ENCODE assay signal across 13 cellular contexts in genomic region chr12:11892065-11892391, GRCh38.
DNase-seq lines count a peak whose midpoint lies in the region; FAIRE-seq and TF ChIP-seq lines count a peak whose summit lies in the region.
"Had no signal": no experiment of that assay in that cellular context is flagged by ENCODE, and none has a peak within 500 bp of the region (broad histone marks: within the 10 kb centered on the region; RNA-seq: fewer than 3 reads in every experiment).

No MANE protein-coding gene starts in this region.

- H3K9me3 ChIP-seq in BE2C (no peaks in the 10 kb centered on the region), neural progenitor cell (ENCODE audit: low read depth) (no peaks in the 10 kb centered on the region), kidney (ENCODE audit: control insufficient read depth in 1 of 2, low read length in 2 of 2) (no peaks in the 10 kb centered on the region), vagina (no peaks in the 10 kb centered on the region)
- H3K9me3 ChIP-seq in CD4-positive, alpha-beta memory T cell (ENCODE audit: control insufficient read depth in 1 of 2, low read length in 2 of 2), result no peaks in the 10 kb centered on the region

- H3F3A ChIP-seq in neural progenitor cell (ENCODE audit: low read depth), result peaks cover 18% of the 10 kb centered on the region

- H3K79me2 ChIP-seq in neural progenitor cell (ENCODE audit: low read depth), result no peaks in the 10 kb centered on the region

- peaks cover 2% of the 10 kb centered on the region for H3K9me3 Mint-ChIP-seq in neural progenitor cell
- H3K9me3 Mint-ChIP-seq in CD4-positive, alpha-beta memory T cell, result peaks cover 0 to 2% (median 0%) of the 10 kb centered on the region in 8 donors

- H3K4me2 ChIP-seq in neural progenitor cell, result no peak overlapping the region

- no peaks in the 10 kb centered on the region for H3K27me3 Mint-ChIP-seq in neural progenitor cell (ENCODE audit: insufficient read depth, low read depth)
- H3K27me3 Mint-ChIP-seq in CD4-positive, alpha-beta memory T cell, result no peaks in the 10 kb centered on the region

- DNase-seq in BE2C, result no peak
- DNase-seq in LNCaP clone FGC (ENCODE audit: low read depth), result no peak
- DNase-seq in dorsolateral prefrontal cortex, result no peak
- DNase-seq in neural progenitor cell (ENCODE audit: low spot score), result no peak
- DNase-seq in kidney, result no peak
- no peak for DNase-seq in medulla oblongata (ENCODE audit: extremely low spot score)
- no peak for DNase-seq in CD4-positive, alpha-beta memory T cell
- no peak for DNase-seq in vagina (ENCODE audit: extremely low spot score in 2 of 2)
- DNase-seq: activated T-cell treated with anti-CD3 and anti-CD28 coated beads, Interleukin-2, amount 50 U/mL, for 72 hours; foreskin keratinocyte; NCI-H1436; NCI-H748 treated with DMSO at 0.1 percent for 48 hours; occipital lobe had no signal

- H3K4me3 ChIP-seq in BE2C (ENCODE audit: low read depth, low read length) (no peak overlapping the region), LNCaP clone FGC (ENCODE audit: low read depth, low read length) (no peak overlapping the region), dorsolateral prefrontal cortex (no peak overlapping the region), neural progenitor cell (no peak overlapping the region), kidney (ENCODE audit: low read length in 2 of 2) (no peak overlapping the region), vagina (no peak overlapping the region)
- no peak overlapping the region for H3K4me3 ChIP-seq in CD4-positive, alpha-beta memory T cell (ENCODE audit: low read length in 2 of 2)

- POLR2A ChIA-PET in CD4-positive, alpha-beta memory T cell (lab: Charles Lee; ENCODE audit: partially characterized antibody), result interaction anchor here (0.6 kb wide), 1 partner anchor 346 kb away, joined by 3 read pairs; no protein-coding TSS in a partner anchor

- no peak overlapping the region for H3K27ac ChIP-seq in dorsolateral prefrontal cortex
- no peak overlapping the region for H3K27ac ChIP-seq in neural progenitor cell
- no peak overlapping the region for H3K27ac ChIP-seq in kidney (ENCODE audit: low read depth in 2 of 2, low read length in 2 of 2)
- H3K27ac ChIP-seq in CD4-positive, alpha-beta memory T cell (ENCODE audit: low read depth, low read length), result no peak overlapping the region
- H3K27ac ChIP-seq in vagina, result no peak overlapping the region
- H3K27ac ChIP-seq: foreskin keratinocyte had no signal

- peak; percentile 31 for TF ChIP-seq CTCF in BE2C (IDR thresholded peaks at IDR 0.05; ENCODE audit: low read depth, low read length)
- peak; percentile 41 for TF ChIP-seq CTCF in LNCaP clone FGC (IDR thresholded peaks at IDR 0.05; ENCODE audit: control insufficient read depth, extremely low read depth, insufficient read depth)
- TF ChIP-seq CTCF in dorsolateral prefrontal cortex (IDR thresholded peaks at IDR 0.05 in 54 of 56, conservative IDR thresholded peaks at IDR 0.05 in 2 of 56; ENCODE audit: low read depth in 1 of 56, partially characterized antibody in 56 of 56), result peak in 35 of 56 donors; percentile 11 to 49 (median 30)
- peak; percentile 35 for TF ChIP-seq CTCF in neural progenitor cell (IDR thresholded peaks at IDR 0.05)
- TF ChIP-seq CTCF in kidney (IDR thresholded peaks at IDR 0.05; ENCODE audit: borderline replicate concordance, extremely low read depth, insufficient read depth), result no peak
- no peak for TF ChIP-seq CTCF in vagina (IDR thresholded peaks at IDR 0.05)

- peaks cover 34% of the 10 kb centered on the region for H3K36me3 Mint-ChIP-seq in neural progenitor cell
- H3K36me3 Mint-ChIP-seq in CD4-positive, alpha-beta memory T cell, result peaks cover 53 to 61% of the 10 kb centered on the region in 2 donors

- peaks cover 14% of the 10 kb centered on the region for H3K4me1 Mint-ChIP-seq in neural progenitor cell
- H3K4me1 Mint-ChIP-seq in CD4-positive, alpha-beta memory T cell, result peaks cover 4 to 15% (median 11%) of the 10 kb centered on the region in 4 donors

- no peak for TF ChIP-seq POLR2A in vagina (IDR thresholded peaks at IDR 0.05)

- H3K4me1 ChIP-seq in BE2C, result peaks cover 6% of the 10 kb centered on the region
- H3K4me1 ChIP-seq in neural progenitor cell, result peaks cover 29% of the 10 kb centered on the region
- H3K4me1 ChIP-seq in kidney (ENCODE audit: control insufficient read depth in 1 of 2, insufficient read depth in 1 of 2, low read depth in 1 of 2, low read length in 2 of 2), result no peaks in the 10 kb centered on the region
- no peaks in the 10 kb centered on the region for H3K4me1 ChIP-seq in CD4-positive, alpha-beta memory T cell (ENCODE audit: insufficient read depth, low read length)
- peaks cover 10% of the 10 kb centered on the region for H3K4me1 ChIP-seq in vagina

- CTCF ChIA-PET in CD4-positive, alpha-beta memory T cell (lab: Charles Lee; ENCODE audit: partially characterized antibody), result interaction anchor here (0.5 to 2.1 kb wide), 5 partner anchors 11 to 245 kb away, joined by 3 to 8 read pairs (median 3); no protein-coding TSS in a partner anchor

- FAIRE-seq in kidney (lab: Jason Lieb, UNC), result no peak

- H3K9ac ChIP-seq in neural progenitor cell, result no peak overlapping the region
- H3K9ac ChIP-seq in kidney (ENCODE audit: low read length in 2 of 2), result no peak overlapping the region

- no peak overlapping the region for H3K4me3 Mint-ChIP-seq in neural progenitor cell
- no peak overlapping the region for H3K4me3 Mint-ChIP-seq in CD4-positive, alpha-beta memory T cell
- H3K4me3 Mint-ChIP-seq: activated T-cell treated with anti-CD3 and anti-CD28 coated beads, Interleukin-2, amount 50 U/mL, for 72 hours had no signal

- H4K20me1 ChIP-seq in neural progenitor cell (ENCODE audit: low read depth), result no peaks in the 10 kb centered on the region

- H3K27ac Mint-ChIP-seq in neural progenitor cell, result no peak overlapping the region
- H3K27ac Mint-ChIP-seq in CD4-positive, alpha-beta memory T cell, result no peak overlapping the region
- H3K27ac Mint-ChIP-seq: activated T-cell treated with anti-CD3 and anti-CD28 coated beads, Interleukin-2, amount 50 U/mL, for 72 hours had no signal

- H2AFZ ChIP-seq in neural progenitor cell (replicated peaks), result no peak overlapping the region

- H3K27me3 ChIP-seq in BE2C (no peaks in the 10 kb centered on the region), dorsolateral prefrontal cortex (no peaks in the 10 kb centered on the region), neural progenitor cell (no peaks in the 10 kb centered on the region), vagina (no peaks in the 10 kb centered on the region)
- no peaks in the 10 kb centered on the region for H3K27me3 ChIP-seq in CD4-positive, alpha-beta memory T cell (ENCODE audit: insufficient read depth, low read length)
- H3K27me3 ChIP-seq: foreskin keratinocyte had no signal

- intact Hi-C loops in dorsolateral prefrontal cortex (cut with DNase I), result no loop called here
- intact Hi-C loops in kidney (cut with DNase I), result no loop called here
- intact Hi-C loops in CD4-positive, alpha-beta memory T cell (cut with micrococcal nuclease), result no loop called here
- intact Hi-C loops in vagina (cut with DNase I), result no loop called here

- H3K36me3 ChIP-seq in BE2C, result no peaks in the 10 kb centered on the region; the same call in 1 of the 2 replicates
- H3K36me3 ChIP-seq in neural progenitor cell, result no peaks in the 10 kb centered on the region
- H3K36me3 ChIP-seq in kidney (ENCODE audit: control insufficient read depth in 1 of 2, insufficient read depth in 2 of 2, low read length in 2 of 2), result peaks cover 0 to 11% of the 10 kb centered on the region in 2 donors
- peaks cover 20% of the 10 kb centered on the region for H3K36me3 ChIP-seq in CD4-positive, alpha-beta memory T cell (ENCODE audit: insufficient read depth, low read length)
- H3K36me3 ChIP-seq in vagina, result peaks cover 0 to 32% of the 10 kb centered on the region in 2 donors

Comparison
In these comparisons a context has a peak if more than half of its experiments do, and no peak if none do; other contexts are left out.
1. CTCF ChIP-seq: peak in BE2C (single experiment), LNCaP clone FGC (single experiment), dorsolateral prefrontal cortex (35 of 56) and neural progenitor cell (single experiment); none in kidney (single experiment) and vagina (0 of 3).